Comparison of ENCODE assay signal across 9 cellular contexts in the genomic region with DNA sequence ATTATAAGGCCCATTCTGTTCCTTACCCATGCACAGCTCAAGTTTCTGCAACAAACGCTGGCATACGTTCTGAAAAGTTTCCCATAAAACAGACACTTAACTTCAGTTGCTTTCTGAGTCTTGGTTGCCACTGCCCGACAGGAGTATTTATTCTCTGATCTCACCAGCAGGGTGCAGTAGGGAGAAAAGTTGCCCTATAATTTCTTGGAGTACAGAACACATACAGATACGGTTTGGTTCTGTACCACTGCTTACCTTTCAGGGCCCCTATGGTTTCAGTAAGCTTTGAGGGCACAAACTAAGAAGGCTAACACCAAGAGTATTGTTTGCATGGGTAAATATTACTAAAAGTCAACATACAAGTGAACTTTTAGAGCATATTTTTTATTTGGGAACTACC.
DNase-seq lines count a peak whose midpoint lies in the region; ATAC-seq, FAIRE-seq and TF ChIP-seq lines count a peak whose summit lies in the region.
"Had no signal": no experiment of that assay in that cellular context is flagged by ENCODE, and none has a peak within 500 bp of the region (broad histone marks: within the 10 kb centered on the region; RNA-seq: fewer than 3 reads in every experiment).

No MANE protein-coding gene starts in this region.

- peaks cover 5% of the 10 kb centered on the region for H3K36me3 Mint-ChIP-seq in activated CD4-positive, alpha-beta T cell treated with anti-CD3 and anti-CD28 coated beads, Interleukin-2, amount 10 ng/mL, durations not matched to agents 7 days and 5 days (ENCODE audit: low read depth)
- H3K36me3 Mint-ChIP-seq in T-cell, result peaks cover 32% of the 10 kb centered on the region

- H3K27ac ChIP-seq in small intestine (ENCODE audit: low read depth in 1 of 2, low read length in 1 of 2) (no peak overlapping the region), vagina (no peak overlapping the region)

- H3K36me3 ChIP-seq in small intestine (ENCODE audit: control insufficient read depth in 2 of 2, insufficient read depth in 2 of 2, low read length in 2 of 2), result peaks cover 0 to 3% of the 10 kb centered on the region in 2 donors
- peaks cover 0 to 28% of the 10 kb centered on the region in 2 donors for H3K36me3 ChIP-seq in vagina

- 70 to 75% (median 72%) methylated on average over 4 of the region's 4 CpGs for WGBS in small intestine, 3 donors

- H3K27ac Mint-ChIP-seq in activated CD4-positive, alpha-beta T cell treated with anti-CD3 and anti-CD28 coated beads, Interleukin-2, amount 10 ng/mL, durations not matched to agents 7 days and 5 days, result no peak overlapping the region
- H3K27ac Mint-ChIP-seq in T-cell, result no peak overlapping the region

- H3K4me1 ChIP-seq in small intestine (ENCODE audit: control insufficient read depth in 2 of 2, insufficient read depth in 1 of 2, low read depth in 1 of 2, low read length in 1 of 2) (no peaks in the 10 kb centered on the region), vagina (no peaks in the 10 kb centered on the region)

- no peak overlapping the region for H3K4me3 Mint-ChIP-seq in activated CD4-positive, alpha-beta T cell treated with anti-CD3 and anti-CD28 coated beads, Interleukin-2, amount 10 ng/mL, durations not matched to agents 7 days and 5 days
- H3K4me3 Mint-ChIP-seq in T-cell, result no peak overlapping the region

- peak; percentile 50 for TF ChIP-seq CTCF in cardiac fibroblast (IDR thresholded peaks at IDR 0.05; ENCODE audit: low read depth, low read length)
- TF ChIP-seq CTCF in vagina (IDR thresholded peaks at IDR 0.05), result no peak

- no peak for TF ChIP-seq POLR2A in vagina (IDR thresholded peaks at IDR 0.05)

- no peaks in the 10 kb centered on the region for H3K9me3 Mint-ChIP-seq in activated CD4-positive, alpha-beta T cell treated with anti-CD3 and anti-CD28 coated beads, Interleukin-2, amount 10 ng/mL, durations not matched to agents 7 days and 5 days
- peaks cover 2 to 9% (median 4%) of the 10 kb centered on the region in 3 donors for H3K9me3 Mint-ChIP-seq in T-cell

- H3K4me3 ChIP-seq in Jurkat, Clone E6-1 (ENCODE audit: low read length), result no peak overlapping the region
- no peak overlapping the region for H3K4me3 ChIP-seq in cardiac fibroblast (replicated peaks in 1 of 2; ENCODE audit: low read depth in 2 of 2, low read length in 2 of 2)
- no peak overlapping the region for H3K4me3 ChIP-seq in small intestine (ENCODE audit: low read depth in 1 of 2, low read length in 2 of 2)
- H3K4me3 ChIP-seq in vagina, result no peak overlapping the region

- CTCF ChIA-PET in activated CD4-positive, alpha-beta T cell treated with anti-CD3 and anti-CD28 coated beads, Interleukin-2, amount 10 ng/mL, durations not matched to agents 7 days and 5 days (lab: Charles Lee), result no interaction called here
- CTCF ChIA-PET in T-cell (lab: Charles Lee), result no interaction called here

- FAIRE-seq in small intestine (lab: Jason Lieb, UNC), result no peak
- FAIRE-seq: colon had no signal

- H3K27me3 Mint-ChIP-seq in activated CD4-positive, alpha-beta T cell treated with anti-CD3 and anti-CD28 coated beads, Interleukin-2, amount 10 ng/mL, durations not matched to agents 7 days and 5 days, result no peaks in the 10 kb centered on the region
- no peaks in the 10 kb centered on the region for H3K27me3 Mint-ChIP-seq in T-cell

- H3K27me3 ChIP-seq in small intestine (ENCODE audit: control insufficient read depth in 2 of 2, insufficient read depth in 2 of 2, low read length in 2 of 2), result no peaks in the 10 kb centered on the region
- no peaks in the 10 kb centered on the region for H3K27me3 ChIP-seq in vagina

- intact Hi-C loops in vagina (cut with DNase I), result no loop called here

- H3K9me3 ChIP-seq in small intestine (ENCODE audit: control insufficient read depth, low read depth) (no peaks in the 10 kb centered on the region), vagina (peaks cover 8% of the 10 kb centered on the region)

- DNase-seq in activated CD4-positive, alpha-beta T cell treated with anti-CD3 and anti-CD28 coated beads, Interleukin-2, amount 10 ng/mL, durations not matched to agents 7 days and 5 days, result peak; percentile 34
- DNase-seq in activated CD4-positive, alpha-beta T cell treated with anti-CD3 and anti-CD28 coated beads, Interleukin-2, amount 50 U/mL, for 4 hours, result no peak
- DNase-seq in Jurkat, Clone E6-1 (ENCODE audit: low read depth, low spot score), result peak; percentile 21
- DNase-seq in cardiac fibroblast (ENCODE audit: low read depth in 2 of 2) (peak in 1 of 2 donors; percentile 47), small intestine (peak; percentile 67), T-cell (no peak), vagina (ENCODE audit: extremely low spot score in 2 of 2) (no peak)
- DNase-seq in stimulated activated CD4-positive, alpha-beta T cell treated with anti-CD3 and anti-CD28 coated beads, Interleukin-4, amount 100 ng/mL, for 1 hour, result no peak

- no peak for ATAC-seq in T-cell (replicated peaks in 1 of 4)

- no peaks in the 10 kb centered on the region for H3K4me1 Mint-ChIP-seq in activated CD4-positive, alpha-beta T cell treated with anti-CD3 and anti-CD28 coated beads, Interleukin-2, amount 10 ng/mL, durations not matched to agents 7 days and 5 days
- no peaks in the 10 kb centered on the region for H3K4me1 Mint-ChIP-seq in T-cell

- POLR2A ChIA-PET in activated CD4-positive, alpha-beta T cell treated with anti-CD3 and anti-CD28 coated beads, Interleukin-2, amount 10 ng/mL, durations not matched to agents 7 days and 5 days (lab: Charles Lee), result no interaction called here
- POLR2A ChIA-PET in T-cell (lab: Charles Lee), result no interaction called here

Comparison
In these comparisons a context has a peak if more than half of its experiments do, and no peak if none do; other contexts are left out.
1. DNase-seq: peak in activated CD4-positive, alpha-beta T cell treated with anti-CD3 and anti-CD28 coated beads, Interleukin-2, amount 10 ng/mL, durations not matched to agents 7 days and 5 days (single experiment), Jurkat, Clone E6-1 (single experiment) and small intestine (single experiment); none in activated CD4-positive, alpha-beta T cell treated with anti-CD3 and anti-CD28 coated beads, Interleukin-2, amount 50 U/mL, for 4 hours (0 of 2), T-cell (0 of 34), vagina (0 of 2) and stimulated activated CD4-positive, alpha-beta T cell treated with anti-CD3 and anti-CD28 coated beads, Interleukin-4, amount 100 ng/mL, for 1 hour (single experiment).